Comparison of ENCODE assay signal across 8 cellular contexts in genomic region chr7:130942211-130942964, GRCh38.
DNase-seq lines count a peak whose midpoint lies in the region; ATAC-seq and TF ChIP-seq lines count a peak whose summit lies in the region.

No MANE protein-coding gene starts in this region.

- peaks cover 78% of the 10 kb centered on the region for H3K36me3 Mint-ChIP-seq in CD4-positive, alpha-beta T cell (ENCODE audit: low read depth)
- peaks cover 59% of the 10 kb centered on the region for H3K36me3 Mint-ChIP-seq in central memory CD8-positive, alpha-beta T cell (ENCODE audit: insufficient read depth)

- no peaks in the 10 kb centered on the region for H3K27me3 ChIP-seq in CD4-positive, alpha-beta T cell (ENCODE audit: control insufficient read depth, insufficient read depth, low read length)

- intact Hi-C loops in CD4-positive, alpha-beta T cell (cut with DNase I, micrococcal nuclease) = loop anchor here in 1 of 2 experiments (2.0 kb wide), 1 partner anchor 30 kb away; no protein-coding TSS in a partner anchor

- peak overlapping the region; percentile 88 for H3K4me3 Mint-ChIP-seq in CD4-positive, alpha-beta T cell
- H3K4me3 Mint-ChIP-seq in central memory CD8-positive, alpha-beta T cell = peak overlapping the region; percentile 91

- H3K27ac Mint-ChIP-seq in CD4-positive, alpha-beta T cell = peak overlapping the region; percentile 98
- H3K27ac Mint-ChIP-seq in central memory CD8-positive, alpha-beta T cell (ENCODE audit: low read depth) = peak overlapping the region; percentile 98

- DNase-seq in CD4-positive, alpha-beta T cell = no peak
- DNase-seq in NCI-H2081 (lab: John Stamatoyannopoulos, UW) (peak; percentile 38 to 60), myocyte (ENCODE audit: low read depth) (peak; percentile 74), substantia nigra (lab: John Stamatoyannopoulos, UW) (no peak)
- peak in 1 of 2 donors; percentile 54 for DNase-seq in central memory CD8-positive, alpha-beta T cell (ENCODE audit: low spot score in 2 of 2)
- no peak for DNase-seq in stimulated activated CD4-positive, alpha-beta T cell treated with anti-CD3 and anti-CD28 coated beads, Interleukin-12 subunit alpha, Interleukin-12 subunit beta, amount 100 ng/mL, for 4 hours
- no peak for DNase-seq in stimulated activated CD4-positive, alpha-beta T cell treated with anti-CD3 and anti-CD28 coated beads, Interleukin-2, amount 100 ng/mL, for 24 hours

- peak overlapping the region; percentile 82 for H3K27ac ChIP-seq in CD4-positive, alpha-beta T cell (ENCODE audit: low read depth, low read length)
- no peak overlapping the region for H3K27ac ChIP-seq in substantia nigra (ENCODE audit: low read depth, low read length, poor library complexity, severe bottlenecking)

- peaks cover 95% of the 10 kb centered on the region for H3K4me1 Mint-ChIP-seq in CD4-positive, alpha-beta T cell (ENCODE audit: low read depth)
- peaks cover 95% of the 10 kb centered on the region for H3K4me1 Mint-ChIP-seq in central memory CD8-positive, alpha-beta T cell

- POLR2A ChIA-PET in CD4-positive, alpha-beta T cell (lab: Charles Lee) = interaction anchor here (0.7 to 8.5 kb wide), 8 partner anchors 10 to 29 kb away, joined by 3 to 97 read pairs (median 6); no protein-coding TSS in a partner anchor

- no peaks in the 10 kb centered on the region for H3K27me3 Mint-ChIP-seq in CD4-positive, alpha-beta T cell
- H3K27me3 Mint-ChIP-seq in central memory CD8-positive, alpha-beta T cell = no peaks in the 10 kb centered on the region

- H3K9me3 ChIP-seq in CD4-positive, alpha-beta T cell (ENCODE audit: control insufficient read depth, low read length) = no peaks in the 10 kb centered on the region

- TF ChIP-seq CTCF in CD4-positive, alpha-beta T cell (IDR thresholded peaks at IDR 0.05) = no peak

- CTCF ChIA-PET in CD4-positive, alpha-beta T cell (lab: Charles Lee) = no interaction called here

- ATAC-seq in CD4-positive, alpha-beta T cell (ENCODE audit: poor library complexity) = no peak
- ATAC-seq in central memory CD8-positive, alpha-beta T cell (replicated peaks; ENCODE audit: extremely low read depth, poor library complexity, severe bottlenecking) = peak; percentile 48
- no peak for ATAC-seq in GM18498 (IDR thresholded peaks at IDR 0.05; ENCODE audit: unreplicated experiment)

- no peaks in the 10 kb centered on the region for H3K9me3 Mint-ChIP-seq in CD4-positive, alpha-beta T cell
- no peaks in the 10 kb centered on the region for H3K9me3 Mint-ChIP-seq in central memory CD8-positive, alpha-beta T cell

Comparison
In these comparisons a context has a peak if more than half of its experiments do, and no peak if none do; other contexts are left out.
1. DNase-seq: peak in NCI-H2081 (2 of 2) and myocyte (single experiment); none in CD4-positive, alpha-beta T cell (0 of 10), substantia nigra (0 of 49), stimulated activated CD4-positive, alpha-beta T cell treated with anti-CD3 and anti-CD28 coated beads, Interleukin-12 subunit alpha, Interleukin-12 subunit beta, amount 100 ng/mL, for 4 hours (single experiment) and stimulated activated CD4-positive, alpha-beta T cell treated with anti-CD3 and anti-CD28 coated beads, Interleukin-2, amount 100 ng/mL, for 24 hours (0 of 2).